In genomic region chr5:50364535-50365309, GRCh38 we compare ENCODE assay signal across 8 cellular contexts.
DNase-seq lines count a peak whose midpoint lies in the region; ATAC-seq, FAIRE-seq and TF ChIP-seq lines count a peak whose summit lies in the region.
"Not testable (repeated sequence)": the region's sequence is repeated elsewhere in the genome, so short reads cannot be mapped to it uniquely, and the experiment has no call there.

No MANE protein-coding gene starts in this region.

- H3K27me3 Mint-ChIP-seq in CD4-positive, alpha-beta T cell; activated CD4-positive, alpha-beta T cell treated with anti-CD3 and anti-CD28 coated beads for 36 hours; activated CD8-positive, alpha-beta memory T cell treated with anti-CD3 and anti-CD28 coated beads, Interleukin-2, amount 10 ng/mL, durations not matched to agents 7 days and 5 days; activated naive CD4-positive, alpha-beta T cell treated with anti-CD3 and anti-CD28 coated beads, Interleukin-2, amount 50 U/mL, for 24 hours; effector memory CD8-positive, alpha-beta T cell; immature natural killer cell (ENCODE audit: low read depth in 3 of 3): not testable (repeated sequence)

- peaks cover 10% of the 10 kb centered on the region for H3K9me3 Mint-ChIP-seq in CD4-positive, alpha-beta T cell
- H3K9me3 Mint-ChIP-seq in activated CD4-positive, alpha-beta T cell treated with anti-CD3 and anti-CD28 coated beads for 36 hours (ENCODE audit: low read depth) = peaks cover 19% of the 10 kb centered on the region
- peaks cover 13% of the 10 kb centered on the region for H3K9me3 Mint-ChIP-seq in activated CD8-positive, alpha-beta memory T cell treated with anti-CD3 and anti-CD28 coated beads, Interleukin-2, amount 10 ng/mL, durations not matched to agents 7 days and 5 days (ENCODE audit: low read depth)
- H3K9me3 Mint-ChIP-seq in activated naive CD4-positive, alpha-beta T cell treated with anti-CD3 and anti-CD28 coated beads, Interleukin-2, amount 50 U/mL, for 24 hours = peaks cover 12% of the 10 kb centered on the region
- H3K9me3 Mint-ChIP-seq in effector memory CD8-positive, alpha-beta T cell; immature natural killer cell: not testable (repeated sequence)

- H3K9ac ChIP-seq in skeletal muscle tissue (ENCODE audit: low read depth in 1 of 3, low read length in 3 of 3) = not testable (repeated sequence)

- TF ChIP-seq CTCF in CD4-positive, alpha-beta T cell (IDR thresholded peaks at IDR 0.05) = not testable (repeated sequence)

- H3K27me3 ChIP-seq in CD4-positive, alpha-beta T cell (ENCODE audit: control insufficient read depth, insufficient read depth, low read length); skeletal muscle tissue (ENCODE audit: control insufficient read depth in 3 of 3, insufficient read depth in 3 of 3, low read length in 3 of 3): not testable (repeated sequence)

- not testable (repeated sequence) for H3K4me3 ChIP-seq in skeletal muscle tissue (ENCODE audit: low read length in 3 of 3)

- peak overlapping the region; percentile 64 for H3K4me3 Mint-ChIP-seq in CD4-positive, alpha-beta T cell
- H3K4me3 Mint-ChIP-seq in activated CD4-positive, alpha-beta T cell treated with anti-CD3 and anti-CD28 coated beads for 36 hours; activated CD8-positive, alpha-beta memory T cell treated with anti-CD3 and anti-CD28 coated beads, Interleukin-2, amount 10 ng/mL, durations not matched to agents 7 days and 5 days; effector memory CD8-positive, alpha-beta T cell: not testable (repeated sequence)
- H3K4me3 Mint-ChIP-seq in activated naive CD4-positive, alpha-beta T cell treated with anti-CD3 and anti-CD28 coated beads, Interleukin-2, amount 50 U/mL, for 24 hours = peak overlapping the region; percentile 2
- peak overlapping the region in 4 of 5 donors; percentile 24 to 63 (median 50) for H3K4me3 Mint-ChIP-seq in immature natural killer cell

- H3K4me1 ChIP-seq in skeletal muscle tissue (ENCODE audit: control insufficient read depth in 3 of 3, insufficient read depth in 3 of 3, low read length in 3 of 3) = not testable (repeated sequence)

- FAIRE-seq in HTR-8/SVneo (lab: Jason Lieb, UNC) = peak; percentile 28

- DNase-seq in CD4-positive, alpha-beta T cell; HTR-8/SVneo (ENCODE audit: insufficient read length, low spot score); activated CD4-positive, alpha-beta T cell treated with anti-CD3 and anti-CD28 coated beads for 36 hours; activated CD8-positive, alpha-beta memory T cell treated with anti-CD3 and anti-CD28 coated beads, Interleukin-2, amount 10 ng/mL, durations not matched to agents 7 days and 5 days; effector memory CD8-positive, alpha-beta T cell; immature natural killer cell: not testable (repeated sequence)

- POLR2A ChIA-PET in CD4-positive, alpha-beta T cell (lab: Charles Lee); activated CD4-positive, alpha-beta T cell treated with anti-CD3 and anti-CD28 coated beads for 36 hours (lab: Charles Lee): not testable (repeated sequence)

- ATAC-seq in CD4-positive, alpha-beta T cell (ENCODE audit: poor library complexity); activated CD4-positive, alpha-beta T cell treated with anti-CD3 and anti-CD28 coated beads for 36 hours; activated CD8-positive, alpha-beta memory T cell treated with anti-CD3 and anti-CD28 coated beads, Interleukin-2, amount 10 ng/mL, durations not matched to agents 7 days and 5 days; effector memory CD8-positive, alpha-beta T cell (replicated peaks): not testable (repeated sequence)

- peaks cover 29% of the 10 kb centered on the region for H3K4me1 Mint-ChIP-seq in CD4-positive, alpha-beta T cell (ENCODE audit: low read depth)
- peaks cover 30% of the 10 kb centered on the region for H3K4me1 Mint-ChIP-seq in activated CD4-positive, alpha-beta T cell treated with anti-CD3 and anti-CD28 coated beads for 36 hours
- peaks cover 20% of the 10 kb centered on the region for H3K4me1 Mint-ChIP-seq in activated CD8-positive, alpha-beta memory T cell treated with anti-CD3 and anti-CD28 coated beads, Interleukin-2, amount 10 ng/mL, durations not matched to agents 7 days and 5 days
- H3K4me1 Mint-ChIP-seq in activated naive CD4-positive, alpha-beta T cell treated with anti-CD3 and anti-CD28 coated beads, Interleukin-2, amount 50 U/mL, for 24 hours = peaks cover 39% of the 10 kb centered on the region
- H3K4me1 Mint-ChIP-seq in effector memory CD8-positive, alpha-beta T cell (ENCODE audit: low read depth in 2 of 2) = peaks cover 16 to 30% of the 10 kb centered on the region in 2 donors
- H3K4me1 Mint-ChIP-seq in immature natural killer cell = peaks cover 28 to 48% of the 10 kb centered on the region in 2 donors

- CTCF ChIA-PET in CD4-positive, alpha-beta T cell (lab: Charles Lee) = interaction anchor here (0.6 kb wide), 1 partner anchor 42 kb away, joined by 3 read pairs; no protein-coding TSS in a partner anchor
- CTCF ChIA-PET in activated CD4-positive, alpha-beta T cell treated with anti-CD3 and anti-CD28 coated beads for 36 hours (lab: Charles Lee) = interaction anchor here (1.0 kb wide), 1 partner anchor 149 kb away, joined by 4 read pairs; no protein-coding TSS in a partner anchor
- CTCF ChIA-PET in activated CD8-positive, alpha-beta memory T cell treated with anti-CD3 and anti-CD28 coated beads, Interleukin-2, amount 10 ng/mL, durations not matched to agents 7 days and 5 days (lab: Charles Lee) = not testable (repeated sequence)

- peaks cover 44% of the 10 kb centered on the region for H3K36me3 Mint-ChIP-seq in CD4-positive, alpha-beta T cell (ENCODE audit: low read depth)
- H3K36me3 Mint-ChIP-seq in activated CD4-positive, alpha-beta T cell treated with anti-CD3 and anti-CD28 coated beads for 36 hours (ENCODE audit: low read depth) = peaks cover 34% of the 10 kb centered on the region
- H3K36me3 Mint-ChIP-seq in activated CD8-positive, alpha-beta memory T cell treated with anti-CD3 and anti-CD28 coated beads, Interleukin-2, amount 10 ng/mL, durations not matched to agents 7 days and 5 days = peaks cover 43% of the 10 kb centered on the region
- peaks cover 26% of the 10 kb centered on the region for H3K36me3 Mint-ChIP-seq in activated naive CD4-positive, alpha-beta T cell treated with anti-CD3 and anti-CD28 coated beads, Interleukin-2, amount 50 U/mL, for 24 hours
- not testable (repeated sequence) for H3K36me3 Mint-ChIP-seq in effector memory CD8-positive, alpha-beta T cell (ENCODE audit: insufficient read depth)
- peaks cover 13 to 41% (median 32%) of the 10 kb centered on the region in 3 donors for H3K36me3 Mint-ChIP-seq in immature natural killer cell

- H3K27ac Mint-ChIP-seq in CD4-positive, alpha-beta T cell = peak overlapping the region; percentile 11
- H3K27ac Mint-ChIP-seq in activated CD4-positive, alpha-beta T cell treated with anti-CD3 and anti-CD28 coated beads for 36 hours = peak overlapping the region; percentile 17
- H3K27ac Mint-ChIP-seq in activated CD8-positive, alpha-beta memory T cell treated with anti-CD3 and anti-CD28 coated beads, Interleukin-2, amount 10 ng/mL, durations not matched to agents 7 days and 5 days = peak overlapping the region; percentile 17
- H3K27ac Mint-ChIP-seq in activated naive CD4-positive, alpha-beta T cell treated with anti-CD3 and anti-CD28 coated beads, Interleukin-2, amount 50 U/mL, for 24 hours = peak overlapping the region; percentile 68
- peak overlapping the region; percentile 47 to 89 for H3K27ac Mint-ChIP-seq in effector memory CD8-positive, alpha-beta T cell
- H3K27ac Mint-ChIP-seq in immature natural killer cell = peak overlapping the region; percentile 11 to 87 (median 78)

- intact Hi-C loops in CD4-positive, alpha-beta T cell (cut with DNase I, micrococcal nuclease); activated CD4-positive, alpha-beta T cell treated with anti-CD3 and anti-CD28 coated beads for 36 hours (cut with DNase I, micrococcal nuclease): not testable (repeated sequence)

- H3K9me3 ChIP-seq in CD4-positive, alpha-beta T cell (ENCODE audit: control insufficient read depth, low read length); skeletal muscle tissue (ENCODE audit: control insufficient read depth in 3 of 3, low read length in 3 of 3): not testable (repeated sequence)

- H3K27ac ChIP-seq in CD4-positive, alpha-beta T cell (ENCODE audit: low read depth, low read length) = not testable (repeated sequence)
- peak overlapping the region; percentile 7 for H3K27ac ChIP-seq in skeletal muscle tissue (ENCODE audit: low read depth, low read length)

- H3K36me3 ChIP-seq in skeletal muscle tissue (ENCODE audit: control insufficient read depth in 3 of 3, insufficient read depth in 3 of 3, low read length in 3 of 3) = not testable (repeated sequence)

Comparison
In these comparisons a context has a peak if more than half of its experiments do, and no peak if none do; other contexts are left out.
1. H3K27ac Mint-ChIP-seq: peak in every context shown above with its lines; median percentile 78 in immature natural killer cell; 68 in activated naive CD4-positive, alpha-beta T cell treated with anti-CD3 and anti-CD28 coated beads, Interleukin-2, amount 50 U/mL, for 24 hours; 68 in effector memory CD8-positive, alpha-beta T cell; 17 in activated CD4-positive, alpha-beta T cell treated with anti-CD3 and anti-CD28 coated beads for 36 hours; 17 in activated CD8-positive, alpha-beta memory T cell treated with anti-CD3 and anti-CD28 coated beads, Interleukin-2, amount 10 ng/mL, durations not matched to agents 7 days and 5 days; 11 in CD4-positive, alpha-beta T cell.